In genomic region chr3:30657914-30658313, GRCh38 we compare ENCODE assay signal across 8 cellular contexts. TPM values are rescaled to one million over a fixed set of nuclear protein-coding genes. Genes with fewer than 3 reads are reported as not detected.
DNase-seq lines count a peak whose midpoint lies in the region; ATAC-seq and TF ChIP-seq lines count a peak whose summit lies in the region.

No MANE protein-coding gene starts in this region.

- no peak overlapping the region for H2AFZ ChIP-seq in MM.1S (ENCODE audit: low read length)

- ATAC-seq in GM21723 (IDR thresholded peaks at IDR 0.05; ENCODE audit: unreplicated experiment) = peak; percentile 23
- ATAC-seq in stimulated activated naive B cell treated with anti-CD40 and anti-IgM and Interleukin-4, amounts not matched to agents 10 μg/mL and 1 μg/mL and 100 μg/mL, for 72 hours (replicated peaks) = peak; percentile 40 to 46

- H3K36me3 Mint-ChIP-seq in CD4-positive, alpha-beta memory T cell = peaks cover 74 to 79% of the 10 kb centered on the region in 2 donors
- H3K36me3 Mint-ChIP-seq in stimulated activated naive B cell treated with anti-CD40 and anti-IgM and Interleukin-4, amounts not matched to agents 10 μg/mL and 1 μg/mL and 100 μg/mL, for 72 hours = peaks cover 59 to 74% of the 10 kb centered on the region in 2 donors

- no peaks in the 10 kb centered on the region for H3K9me2 ChIP-seq in MM.1S (replicated peaks; ENCODE audit: insufficient read depth, low read length)

- POLR2A ChIA-PET in CD4-positive, alpha-beta memory T cell (lab: Charles Lee; ENCODE audit: partially characterized antibody) = interaction anchor here (0.6 to 20.9 kb wide), 17 partner anchors 8 to 1645 kb away, joined by 3 to 580 read pairs (median 7); partner anchors contain the start of genes STT3B and TGFBR2

- H3K36me3 ChIP-seq in CD4-positive, alpha-beta memory T cell (ENCODE audit: insufficient read depth, low read length) = peaks cover 7% of the 10 kb centered on the region
- no peaks in the 10 kb centered on the region for H3K36me3 ChIP-seq in MM.1S (replicated peaks; ENCODE audit: insufficient read depth, low read length)

- H3K9me3 Mint-ChIP-seq in CD4-positive, alpha-beta memory T cell = peaks cover 0 to 2% (median 0%) of the 10 kb centered on the region in 8 donors
- H3K9me3 Mint-ChIP-seq in stimulated activated naive B cell treated with anti-CD40 and anti-IgM and Interleukin-4, amounts not matched to agents 10 μg/mL and 1 μg/mL and 100 μg/mL, for 72 hours = no peaks in the 10 kb centered on the region

- H3K4me3 ChIP-seq in CD4-positive, alpha-beta memory T cell (ENCODE audit: low read length in 2 of 2) = peak overlapping the region in 1 of 2 donors; percentile 5
- peak overlapping the region; percentile 28; the same call in 1 of the 2 replicates for H3K4me3 ChIP-seq in MM.1S (ENCODE audit: low read length)

- H3K9ac ChIP-seq in MM.1S (ENCODE audit: low read length) = peak overlapping the region; percentile 57; the same call in 1 of the 2 replicates

- H3K27me3 ChIP-seq in CD4-positive, alpha-beta memory T cell (ENCODE audit: insufficient read depth, low read length) = no peaks in the 10 kb centered on the region
- no peaks in the 10 kb centered on the region for H3K27me3 ChIP-seq in MM.1S (replicated peaks; ENCODE audit: insufficient read depth, low read length)

- peaks cover 73 to 99% (median 90%) of the 10 kb centered on the region in 4 donors for H3K4me1 Mint-ChIP-seq in CD4-positive, alpha-beta memory T cell
- peaks cover 58 to 92% of the 10 kb centered on the region in 2 donors for H3K4me1 Mint-ChIP-seq in stimulated activated naive B cell treated with anti-CD40 and anti-IgM and Interleukin-4, amounts not matched to agents 10 μg/mL and 1 μg/mL and 100 μg/mL, for 72 hours

- H3K27ac ChIP-seq in CD4-positive, alpha-beta memory T cell (ENCODE audit: low read depth, low read length) = peak overlapping the region; percentile 80
- peak overlapping the region; percentile 95 for H3K27ac ChIP-seq in MM.1S (ENCODE audit: low read length)
- peak overlapping the region; percentile 84 for H3K27ac ChIP-seq in epithelial cell of prostate

- peak overlapping the region; percentile 90 to 98 (median 94) for H3K27ac Mint-ChIP-seq in CD4-positive, alpha-beta memory T cell
- H3K27ac Mint-ChIP-seq in stimulated activated naive B cell treated with anti-CD40 and anti-IgM and Interleukin-4, amounts not matched to agents 10 μg/mL and 1 μg/mL and 100 μg/mL, for 72 hours = peak overlapping the region; percentile 75

- H3K79me2 ChIP-seq in MM.1S (ENCODE audit: low read length) = peaks cover 18% of the 10 kb centered on the region

- H3K9me3 ChIP-seq in CD4-positive, alpha-beta memory T cell (ENCODE audit: control insufficient read depth in 1 of 2, low read length in 2 of 2) = no peaks in the 10 kb centered on the region
- no peaks in the 10 kb centered on the region for H3K9me3 ChIP-seq in MM.1S (replicated peaks; ENCODE audit: insufficient read depth, low read length)

- H3F3A ChIP-seq in MM.1S (ENCODE audit: insufficient read depth, low read length) = peaks cover 53% of the 10 kb centered on the region

- H4K20me1 ChIP-seq in MM.1S (ENCODE audit: insufficient read depth, low read length) = no peaks in the 10 kb centered on the region

- peak overlapping the region; percentile 62 to 87 (median 72) for H3K4me3 Mint-ChIP-seq in CD4-positive, alpha-beta memory T cell
- peak overlapping the region in 1 of 2 donors; percentile 12 for H3K4me3 Mint-ChIP-seq in stimulated activated naive B cell treated with anti-CD40 and anti-IgM and Interleukin-4, amounts not matched to agents 10 μg/mL and 1 μg/mL and 100 μg/mL, for 72 hours

- no peak for TF ChIP-seq CTCF in MM.1S (IDR thresholded peaks at IDR 0.05; ENCODE audit: low read length)

- peaks cover 100% of the 10 kb centered on the region for H3K4me1 ChIP-seq in CD4-positive, alpha-beta memory T cell (ENCODE audit: insufficient read depth, low read length)
- peaks cover 83% of the 10 kb centered on the region for H3K4me1 ChIP-seq in MM.1S (ENCODE audit: low read length)

- intact Hi-C loops in CD4-positive, alpha-beta memory T cell (cut with micrococcal nuclease) = loop anchor here (1.0 to 2.0 kb wide), 5 partner anchors 9 to 51 kb away; partner anchors contain the start of gene TGFBR2

- peak; percentile 51 to 68 (median 52) for DNase-seq in CD4-positive, alpha-beta memory T cell
- DNase-seq in MM.1S (no peak), epithelial cell of prostate (ENCODE audit: low read depth, low spot score) (no peak), NAMALWA (ENCODE audit: low spot score) (no peak), NCI-H2227 (lab: John Stamatoyannopoulos, UW; ENCODE audit: unreplicated experiment) (no peak), NCI-H69 (lab: John Stamatoyannopoulos, UW) (no peak)
- no peak for DNase-seq in stimulated activated naive B cell treated with anti-CD40 and anti-IgM and Interleukin-4, amounts not matched to agents 10 μg/mL and 1 μg/mL and 100 μg/mL, for 72 hours

- H3K4me2 ChIP-seq in MM.1S (ENCODE audit: low read depth, low read length) = peak overlapping the region; percentile 91

- CTCF ChIA-PET in CD4-positive, alpha-beta memory T cell (lab: Charles Lee; ENCODE audit: partially characterized antibody) = interaction anchor here (1.0 to 6.9 kb wide), 15 partner anchors 8 to 337 kb away, joined by 3 to 45 read pairs (median 6); no protein-coding TSS in a partner anchor

- H3K27me3 Mint-ChIP-seq in CD4-positive, alpha-beta memory T cell = no peaks in the 10 kb centered on the region
- no peaks in the 10 kb centered on the region for H3K27me3 Mint-ChIP-seq in stimulated activated naive B cell treated with anti-CD40 and anti-IgM and Interleukin-4, amounts not matched to agents 10 μg/mL and 1 μg/mL and 100 μg/mL, for 72 hours

RNA-seq across cellular contexts. Expression of gene TGFBR2, which starts 51.5 kb away (rescaled TPM):
- 100 to 1,000 TPM; 110 TPM for total RNA-seq in CD4-positive, alpha-beta memory T cell
- 100 to 1,000 TPM in 1 of 2 donors, 10 to 100 TPM in 1; 58.7 to 110 TPM for polyA plus RNA-seq in CD4-positive, alpha-beta memory T cell

Comparison
In these comparisons a context has a peak if more than half of its experiments do, and no peak if none do; other contexts are left out.
1. DNase-seq: peak in CD4-positive, alpha-beta memory T cell (5 of 5); none in MM.1S (single experiment), epithelial cell of prostate (single experiment), stimulated activated naive B cell treated with anti-CD40 and anti-IgM and Interleukin-4, amounts not matched to agents 10 μg/mL and 1 μg/mL and 100 μg/mL, for 72 hours (single experiment), NAMALWA (single experiment), NCI-H2227 (single experiment) and NCI-H69 (single experiment).
2. Peak in every context shown above with its lines, with median percentiles within 50 percentile points of each other: H3K27ac ChIP-seq.